Comparison of ENCODE assay signal across 1 cellular context in the genomic region with DNA sequence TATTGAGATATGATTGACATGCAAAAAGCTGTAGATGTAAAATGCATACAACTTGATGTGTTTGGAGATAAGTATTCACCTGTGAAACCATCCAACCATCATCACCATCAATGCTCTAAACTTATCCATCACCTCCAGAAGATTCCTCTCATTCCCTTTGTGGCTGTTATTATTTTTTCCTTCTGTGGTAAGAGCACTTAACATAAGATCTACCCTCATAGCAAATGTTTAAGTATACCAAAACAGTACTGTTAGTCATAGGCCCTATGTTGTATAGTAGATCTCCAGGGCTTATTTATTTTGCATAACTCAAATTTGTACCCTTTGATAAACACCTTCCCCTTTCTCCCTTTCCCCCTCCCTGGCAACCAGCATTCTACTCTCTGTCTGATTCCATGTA.
TF ChIP-seq lines count a peak whose summit lies in the region.

No MANE protein-coding gene starts in this region.

TF ChIP-seq in IMR-90, 13 proteins besides CTCF, POLR2A, EP300 and RAD21 (continued from another document):
- TF ChIP-seq BHLHE40 (IDR thresholded peaks at IDR 0.05; ENCODE audit: low read depth, low read length), result no peak
- TF ChIP-seq RCOR1 (IDR thresholded peaks at IDR 0.05; ENCODE audit: insufficient replicate concordance, low read length), result no peak
- TF ChIP-seq NFE2L2 (IDR thresholded peaks at IDR 0.05; ENCODE audit: low read depth, low read length), result no peak
TF ChIP-seq in IMR-90: peak in this region for 0.
